6 cellular contexts compared by ENCODE assay signal in the genomic region with DNA sequence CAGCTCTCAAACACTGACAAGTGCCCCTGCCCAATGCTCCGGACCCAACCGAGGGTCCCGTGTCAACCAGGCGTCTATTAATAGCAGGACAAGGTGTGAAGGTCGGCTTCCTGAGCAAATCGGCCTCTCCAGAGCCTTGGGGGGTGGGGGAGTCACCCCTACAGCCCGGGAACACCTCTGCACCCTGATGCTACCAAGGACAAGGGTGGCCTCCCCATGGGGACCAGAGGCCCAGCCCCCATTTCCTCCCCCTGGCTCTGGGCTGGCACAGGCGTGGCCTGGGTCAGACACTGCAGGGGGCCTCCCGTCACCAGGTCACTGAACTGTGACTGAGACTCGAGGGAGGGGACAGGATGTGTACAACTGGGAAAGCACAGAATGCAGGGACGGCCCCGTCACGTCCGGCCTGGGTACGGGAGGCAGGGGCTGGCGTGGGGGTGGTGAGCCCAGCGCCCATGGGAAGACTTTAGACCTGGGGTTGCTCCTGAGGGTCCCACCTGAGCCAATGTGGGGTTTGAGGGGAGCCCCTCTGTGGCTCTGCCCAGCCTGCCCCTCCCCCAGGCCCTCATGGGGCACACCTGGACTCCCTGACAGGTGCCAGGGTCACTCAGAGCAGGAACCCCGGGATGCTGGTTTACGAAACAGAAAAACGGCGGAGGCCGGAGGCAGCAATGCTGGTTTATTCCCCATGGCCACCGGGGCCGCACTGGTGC. TPM values are rescaled to one million over a fixed set of nuclear protein-coding genes. Genes with fewer than 3 reads are reported as not detected.
A peak's percentile ranks its signal among the peaks of the same experiment; 100 is the strongest.
DNase-seq lines count a peak whose midpoint lies in the region; ATAC-seq and TF ChIP-seq lines count a peak whose summit lies in the region.

No MANE protein-coding gene starts in this region.

- DNase-seq in GM10266 (ENCODE audit: extremely low spot score) (peak; percentile 97), NCI-H524 treated with DMSO at 0.1 percent for 48 hours (lab: John Stamatoyannopoulos, UW) (no peak)
- DNase-seq in activated CD4-positive, CD25-positive, alpha-beta regulatory T cell (lab: John Stamatoyannopoulos, UW) = peak; percentile 46 to 57 (median 50)
- DNase-seq in stimulated activated CD4-positive, alpha-beta T cell treated with anti-CD3 and anti-CD28 coated beads, Interleukin-4, amount 100 ng/mL, for 24 hours = peak; percentile 74

- peak overlapping the region in 3 of 4 donors; percentile 69 to 78 (median 71) for H3K27ac ChIP-seq in gastroesophageal sphincter

- peak overlapping the region; percentile 57 to 70 for H3K4me3 ChIP-seq in gastroesophageal sphincter

- peaks cover 0 to 50% of the 10 kb centered on the region in 2 donors for H3K36me3 ChIP-seq in gastroesophageal sphincter

- peak; percentile 65 for ATAC-seq in HG02970 (IDR thresholded peaks at IDR 0.05; ENCODE audit: low FRiP score, unreplicated experiment)
- peak; percentile 56 for ATAC-seq in gastroesophageal sphincter

- WGBS in gastroesophageal sphincter (ENCODE audit: low coverage in 1 of 2), 2 donors = no CpG with 5 or more reads among the region's 24 CpGs

- TF ChIP-seq POLR2A in gastroesophageal sphincter (IDR thresholded peaks at IDR 0.05) = no peak

- H3K4me1 ChIP-seq in gastroesophageal sphincter = peaks cover 0 to 29% (median 9%) of the 10 kb centered on the region in 3 donors

- TF ChIP-seq CTCF in GM10266 (IDR thresholded peaks at IDR 0.05; ENCODE audit: control insufficient read depth, insufficient read depth, low read depth, missing control alignments) = no peak
- TF ChIP-seq CTCF in gastroesophageal sphincter (IDR thresholded peaks at IDR 0.05) = no peak

- no peak for TF ChIP-seq EP300 in gastroesophageal sphincter (IDR thresholded peaks at IDR 0.05)

- H3K27me3 ChIP-seq in gastroesophageal sphincter = peaks cover 29% of the 10 kb centered on the region

- H3K9me3 ChIP-seq in gastroesophageal sphincter = no peaks in the 10 kb centered on the region

RNA-seq across cellular contexts. Expression of a gene that starts 0.6 kb away (rescaled TPM):
- total RNA-seq in gastroesophageal sphincter = 100 to 1,000 TPM in 1 of 4 donors, 10 to 100 TPM in 3; 19.9 to 135 (median 79.1) TPM

RNA-seq across cellular contexts. Expression of a gene that starts 11.5 kb away (rescaled TPM):
- total RNA-seq in gastroesophageal sphincter = 10 to 100 TPM; 21.3 to 30.3 (median 26.6) TPM

RNA-seq across cellular contexts. Expression of a gene that starts 13.1 kb away (rescaled TPM):
- total RNA-seq in gastroesophageal sphincter = not detected

RNA-seq across cellular contexts. Expression of a gene that starts 34.9 kb away (rescaled TPM):
- 1 to 10 TPM in 2 of 4 donors, under 1 TPM in 1, not detected in 1; 0.39 to 1.7 (median 1.1) TPM for total RNA-seq in gastroesophageal sphincter

RNA-seq across cellular contexts. Expression of a gene that starts 54.8 kb away (rescaled TPM):
- 10 to 100 TPM; 19.5 to 27.8 (median 22.3) TPM for total RNA-seq in gastroesophageal sphincter
